ENCODE assay signal across 1 cellular context in the genomic region with DNA sequence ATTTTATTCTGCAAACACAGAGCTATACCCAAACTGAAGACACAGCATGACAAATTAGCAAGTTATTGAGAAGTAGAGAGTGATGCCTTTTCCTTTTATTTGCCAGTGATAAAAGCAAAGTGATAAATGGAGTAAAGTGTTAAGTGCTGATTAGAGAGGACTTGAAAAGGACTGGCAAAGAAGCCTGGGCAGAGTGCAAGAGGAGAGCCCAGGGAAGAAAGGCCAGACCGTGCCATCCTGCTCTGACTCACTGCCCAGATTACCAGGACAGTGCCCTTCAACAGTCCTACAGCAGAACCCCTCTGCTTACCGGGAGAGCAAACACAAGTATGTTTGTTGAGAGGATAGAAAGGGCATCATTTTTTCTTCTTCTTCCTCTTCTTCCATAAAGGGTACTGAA.
TF ChIP-seq lines count a peak whose summit lies in the region.

No MANE protein-coding gene starts in this region.

TF ChIP-seq in GM23338, 12 proteins besides CTCF, POLR2A, EP300 and RAD21 (continued from another document):
- TF ChIP-seq, protein P1, sequence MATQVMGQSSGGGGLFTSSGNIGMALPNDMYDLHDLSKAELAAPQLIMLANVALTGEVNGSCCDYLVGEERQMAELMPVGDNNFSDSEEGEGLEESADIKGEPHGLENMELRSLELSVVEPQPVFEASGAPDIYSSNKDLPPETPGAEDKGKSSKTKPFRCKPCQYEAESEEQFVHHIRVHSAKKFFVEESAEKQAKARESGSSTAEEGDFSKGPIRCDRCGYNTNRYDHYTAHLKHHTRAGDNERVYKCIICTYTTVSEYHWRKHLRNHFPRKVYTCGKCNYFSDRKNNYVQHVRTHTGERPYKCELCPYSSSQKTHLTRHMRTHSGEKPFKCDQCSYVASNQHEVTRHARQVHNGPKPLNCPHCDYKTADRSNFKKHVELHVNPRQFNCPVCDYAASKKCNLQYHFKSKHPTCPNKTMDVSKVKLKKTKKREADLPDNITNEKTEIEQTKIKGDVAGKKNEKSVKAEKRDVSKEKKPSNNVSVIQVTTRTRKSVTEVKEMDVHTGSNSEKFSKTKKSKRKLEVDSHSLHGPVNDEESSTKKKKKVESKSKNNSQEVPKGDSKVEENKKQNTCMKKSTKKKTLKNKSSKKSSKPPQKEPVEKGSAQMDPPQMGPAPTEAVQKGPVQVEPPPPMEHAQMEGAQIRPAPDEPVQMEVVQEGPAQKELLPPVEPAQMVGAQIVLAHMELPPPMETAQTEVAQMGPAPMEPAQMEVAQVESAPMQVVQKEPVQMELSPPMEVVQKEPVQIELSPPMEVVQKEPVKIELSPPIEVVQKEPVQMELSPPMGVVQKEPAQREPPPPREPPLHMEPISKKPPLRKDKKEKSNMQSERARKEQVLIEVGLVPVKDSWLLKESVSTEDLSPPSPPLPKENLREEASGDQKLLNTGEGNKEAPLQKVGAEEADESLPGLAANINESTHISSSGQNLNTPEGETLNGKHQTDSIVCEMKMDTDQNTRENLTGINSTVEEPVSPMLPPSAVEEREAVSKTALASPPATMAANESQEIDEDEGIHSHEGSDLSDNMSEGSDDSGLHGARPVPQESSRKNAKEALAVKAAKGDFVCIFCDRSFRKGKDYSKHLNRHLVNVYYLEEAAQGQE (IDR thresholded peaks at IDR 0.05; ENCODE audit: unreplicated experiment) = no peak
- TF ChIP-seq EZH2 (IDR thresholded peaks at IDR 0.05; ENCODE audit: low read depth, unreplicated experiment) = no peak
- TF ChIP-seq EZH2phosphoT487 (IDR thresholded peaks at IDR 0.05; ENCODE audit: unreplicated experiment) = no peak
- no peak for TF ChIP-seq ZNF114 (CRISPR knock-in tag; IDR thresholded peaks at IDR 0.05)
- TF ChIP-seq, protein P2, sequence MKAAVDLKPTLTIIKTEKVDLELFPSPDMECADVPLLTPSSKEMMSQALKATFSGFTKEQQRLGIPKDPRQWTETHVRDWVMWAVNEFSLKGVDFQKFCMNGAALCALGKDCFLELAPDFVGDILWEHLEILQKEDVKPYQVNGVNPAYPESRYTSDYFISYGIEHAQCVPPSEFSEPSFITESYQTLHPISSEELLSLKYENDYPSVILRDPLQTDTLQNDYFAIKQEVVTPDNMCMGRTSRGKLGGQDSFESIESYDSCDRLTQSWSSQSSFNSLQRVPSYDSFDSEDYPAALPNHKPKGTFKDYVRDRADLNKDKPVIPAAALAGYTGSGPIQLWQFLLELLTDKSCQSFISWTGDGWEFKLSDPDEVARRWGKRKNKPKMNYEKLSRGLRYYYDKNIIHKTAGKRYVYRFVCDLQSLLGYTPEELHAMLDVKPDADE (IDR thresholded peaks at IDR 0.05) = no peak
- TF ChIP-seq ZNF331 (CRISPR knock-in tag; IDR thresholded peaks at IDR 0.05; ENCODE audit: low read depth) = no peak
- no peak for TF ChIP-seq NANOG (IDR thresholded peaks at IDR 0.05; ENCODE audit: borderline replicate concordance)
- TF ChIP-seq CREB1 (CRISPR knock-in tag; IDR thresholded peaks at IDR 0.05; ENCODE audit: low read depth) = no peak
- TF ChIP-seq JUNB (IDR thresholded peaks at IDR 0.05; ENCODE audit: unreplicated experiment) = no peak
- TF ChIP-seq POLR2AphosphoS5 (IDR thresholded peaks at IDR 0.05; ENCODE audit: low read depth) = no peak
- TF ChIP-seq, protein P3, sequence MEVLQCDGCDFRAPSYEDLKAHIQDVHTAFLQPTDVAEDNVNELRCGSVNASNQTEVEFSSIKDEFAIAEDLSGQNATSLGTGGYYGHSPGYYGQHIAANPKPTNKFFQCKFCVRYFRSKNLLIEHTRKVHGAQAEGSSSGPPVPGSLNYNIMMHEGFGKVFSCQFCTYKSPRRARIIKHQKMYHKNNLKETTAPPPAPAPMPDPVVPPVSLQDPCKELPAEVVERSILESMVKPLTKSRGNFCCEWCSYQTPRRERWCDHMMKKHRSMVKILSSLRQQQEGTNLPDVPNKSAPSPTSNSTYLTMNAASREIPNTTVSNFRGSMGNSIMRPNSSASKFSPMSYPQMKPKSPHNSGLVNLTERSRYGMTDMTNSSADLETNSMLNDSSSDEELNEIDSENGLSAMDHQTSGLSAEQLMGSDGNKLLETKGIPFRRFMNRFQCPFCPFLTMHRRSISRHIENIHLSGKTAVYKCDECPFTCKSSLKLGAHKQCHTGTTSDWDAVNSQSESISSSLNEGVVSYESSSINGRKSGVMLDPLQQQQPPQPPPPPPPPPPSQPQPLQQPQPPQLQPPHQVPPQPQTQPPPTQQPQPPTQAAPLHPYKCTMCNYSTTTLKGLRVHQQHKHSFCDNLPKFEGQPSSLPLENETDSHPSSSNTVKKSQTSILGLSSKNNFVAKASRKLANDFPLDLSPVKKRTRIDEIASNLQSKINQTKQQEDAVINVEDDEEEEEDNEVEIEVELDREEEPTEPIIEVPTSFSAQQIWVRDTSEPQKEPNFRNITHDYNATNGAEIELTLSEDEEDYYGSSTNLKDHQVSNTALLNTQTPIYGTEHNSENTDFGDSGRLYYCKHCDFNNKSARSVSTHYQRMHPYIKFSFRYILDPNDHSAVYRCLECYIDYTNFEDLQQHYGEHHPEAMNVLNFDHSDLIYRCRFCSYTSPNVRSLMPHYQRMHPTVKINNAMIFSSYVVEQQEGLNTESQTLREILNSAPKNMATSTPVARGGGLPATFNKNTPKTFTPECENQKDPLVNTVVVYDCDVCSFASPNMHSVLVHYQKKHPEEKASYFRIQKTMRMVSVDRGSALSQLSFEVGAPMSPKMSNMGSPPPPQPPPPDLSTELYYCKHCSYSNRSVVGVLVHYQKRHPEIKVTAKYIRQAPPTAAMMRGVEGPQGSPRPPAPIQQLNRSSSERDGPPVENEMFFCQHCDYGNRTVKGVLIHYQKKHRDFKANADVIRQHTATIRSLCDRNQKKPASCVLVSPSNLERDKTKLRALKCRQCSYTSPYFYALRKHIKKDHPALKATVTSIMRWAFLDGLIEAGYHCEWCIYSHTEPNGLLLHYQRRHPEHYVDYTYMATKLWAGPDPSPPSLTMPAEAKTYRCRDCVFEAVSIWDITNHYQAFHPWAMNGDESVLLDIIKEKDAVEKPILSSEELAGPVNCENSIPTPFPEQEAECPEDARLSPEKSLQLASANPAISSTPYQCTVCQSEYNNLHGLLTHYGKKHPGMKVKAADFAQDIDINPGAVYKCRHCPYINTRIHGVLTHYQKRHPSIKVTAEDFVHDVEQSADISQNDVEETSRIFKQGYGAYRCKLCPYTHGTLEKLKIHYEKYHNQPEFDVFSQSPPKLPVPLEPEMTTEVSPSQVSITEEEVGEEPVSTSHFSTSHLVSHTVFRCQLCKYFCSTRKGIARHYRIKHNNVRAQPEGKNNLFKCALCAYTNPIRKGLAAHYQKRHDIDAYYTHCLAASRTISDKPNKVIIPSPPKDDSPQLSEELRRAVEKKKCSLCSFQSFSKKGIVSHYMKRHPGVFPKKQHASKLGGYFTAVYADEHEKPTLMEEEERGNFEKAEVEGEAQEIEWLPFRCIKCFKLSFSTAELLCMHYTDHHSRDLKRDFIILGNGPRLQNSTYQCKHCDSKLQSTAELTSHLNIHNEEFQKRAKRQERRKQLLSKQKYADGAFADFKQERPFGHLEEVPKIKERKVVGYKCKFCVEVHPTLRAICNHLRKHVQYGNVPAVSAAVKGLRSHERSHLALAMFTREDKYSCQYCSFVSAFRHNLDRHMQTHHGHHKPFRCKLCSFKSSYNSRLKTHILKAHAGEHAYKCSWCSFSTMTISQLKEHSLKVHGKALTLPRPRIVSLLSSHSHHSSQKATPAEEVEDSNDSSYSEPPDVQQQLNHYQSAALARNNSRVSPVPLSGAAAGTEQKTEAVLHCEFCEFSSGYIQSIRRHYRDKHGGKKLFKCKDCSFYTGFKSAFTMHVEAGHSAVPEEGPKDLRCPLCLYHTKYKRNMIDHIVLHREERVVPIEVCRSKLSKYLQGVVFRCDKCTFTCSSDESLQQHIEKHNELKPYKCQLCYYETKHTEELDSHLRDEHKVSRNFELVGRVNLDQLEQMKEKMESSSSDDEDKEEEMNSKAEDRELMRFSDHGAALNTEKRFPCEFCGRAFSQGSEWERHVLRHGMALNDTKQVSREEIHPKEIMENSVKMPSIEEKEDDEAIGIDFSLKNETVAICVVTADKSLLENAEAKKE (CRISPR knock-in tag; IDR thresholded peaks at IDR 0.05) = no peak
